1 cellular context compared by ENCODE assay signal in the genomic region with DNA sequence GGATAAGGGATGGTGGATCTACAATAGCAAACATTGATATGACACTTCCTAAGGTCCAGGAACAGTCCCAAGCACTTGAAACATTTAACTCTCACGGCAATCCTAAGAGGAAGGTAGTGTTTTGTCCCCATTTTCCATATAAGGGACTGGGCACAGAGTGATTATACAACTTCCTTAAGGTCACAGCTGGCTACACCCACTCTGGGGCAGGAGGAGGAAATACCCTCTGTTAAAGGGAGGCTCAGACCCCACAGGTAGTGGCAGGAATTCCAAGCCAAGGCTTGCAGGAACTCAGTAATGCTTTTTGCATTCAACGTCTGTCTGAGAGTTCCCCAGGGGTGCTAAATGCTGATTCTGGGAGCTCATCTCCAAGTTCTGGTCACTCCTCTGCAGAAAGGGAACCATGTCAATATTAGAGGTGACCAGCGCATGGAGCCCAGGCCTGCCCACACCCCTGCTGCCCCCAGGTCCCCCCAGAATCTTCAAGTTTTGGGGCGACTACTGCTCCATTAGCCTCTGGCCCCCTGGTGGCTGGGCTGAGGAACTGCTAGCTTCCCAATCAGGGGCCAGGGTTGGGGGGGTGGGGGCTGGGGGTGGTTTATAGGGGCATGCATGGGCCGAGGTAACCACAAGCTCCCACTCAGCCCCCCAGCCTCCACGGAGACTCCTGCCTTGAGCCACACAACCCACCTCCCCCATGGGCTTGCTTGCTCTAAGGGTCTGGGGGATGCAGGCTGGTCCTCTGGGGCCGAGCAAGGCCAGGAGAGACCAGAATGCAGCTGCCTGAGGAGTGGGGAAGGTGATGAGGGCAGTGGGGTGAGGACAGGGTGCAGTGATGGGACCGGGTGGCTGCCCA.
TF ChIP-seq lines count a peak whose summit lies in the region.

No MANE protein-coding gene starts in this region.

TF ChIP-seq in GM12878, 131 proteins besides CTCF, POLR2A, EP300 and RAD21:
- TF ChIP-seq TARDBP (IDR thresholded peaks at IDR 0.05; ENCODE audit: borderline replicate concordance), result no peak
- no peak for TF ChIP-seq MYC (IDR thresholded peaks at IDR 0.05; ENCODE audit: insufficient read depth, insufficient read length, insufficient replicate concordance, low read length, severe bottlenecking)
- no peak for TF ChIP-seq E2F4 (IDR thresholded peaks at IDR 0.05; ENCODE audit: low read depth, low read length)
